Comparison of ENCODE assay signal across 1 cellular context in the genomic region with DNA sequence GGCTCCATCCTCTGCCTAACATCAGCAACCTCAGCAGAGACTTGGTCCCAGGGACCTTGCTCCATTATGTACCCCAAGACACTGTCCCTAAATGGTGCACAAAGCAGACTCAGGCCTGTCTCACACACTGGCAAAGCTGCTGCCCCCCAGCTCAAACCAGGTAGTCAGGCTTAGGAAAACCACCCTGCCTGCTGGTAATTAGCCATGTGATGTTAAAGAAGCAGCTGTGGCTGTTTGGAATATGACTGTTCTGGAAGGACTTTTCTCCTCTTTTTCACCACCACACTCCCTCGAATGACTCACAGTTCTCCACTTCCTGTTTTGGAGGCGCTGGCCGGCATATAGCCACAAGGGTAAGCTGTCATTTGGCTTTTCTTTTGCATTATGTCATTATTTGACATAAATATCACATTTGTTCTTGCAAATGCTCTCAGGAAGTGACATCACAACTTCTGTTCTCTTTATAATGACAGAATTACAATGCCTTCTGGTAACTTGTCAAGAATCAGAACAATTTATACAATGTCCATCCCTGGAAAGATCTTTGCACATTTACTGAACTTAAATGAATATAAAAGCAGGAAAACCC.
A peak's percentile ranks its signal among the peaks of the same experiment; 100 is the strongest.
TF ChIP-seq lines count a peak whose summit lies in the region.

No MANE protein-coding gene starts in this region.

TF ChIP-seq in GM12878, 131 proteins besides CTCF, POLR2A, EP300 and RAD21 (continued from another document and continues in another):
- TF ChIP-seq, protein P1, sequence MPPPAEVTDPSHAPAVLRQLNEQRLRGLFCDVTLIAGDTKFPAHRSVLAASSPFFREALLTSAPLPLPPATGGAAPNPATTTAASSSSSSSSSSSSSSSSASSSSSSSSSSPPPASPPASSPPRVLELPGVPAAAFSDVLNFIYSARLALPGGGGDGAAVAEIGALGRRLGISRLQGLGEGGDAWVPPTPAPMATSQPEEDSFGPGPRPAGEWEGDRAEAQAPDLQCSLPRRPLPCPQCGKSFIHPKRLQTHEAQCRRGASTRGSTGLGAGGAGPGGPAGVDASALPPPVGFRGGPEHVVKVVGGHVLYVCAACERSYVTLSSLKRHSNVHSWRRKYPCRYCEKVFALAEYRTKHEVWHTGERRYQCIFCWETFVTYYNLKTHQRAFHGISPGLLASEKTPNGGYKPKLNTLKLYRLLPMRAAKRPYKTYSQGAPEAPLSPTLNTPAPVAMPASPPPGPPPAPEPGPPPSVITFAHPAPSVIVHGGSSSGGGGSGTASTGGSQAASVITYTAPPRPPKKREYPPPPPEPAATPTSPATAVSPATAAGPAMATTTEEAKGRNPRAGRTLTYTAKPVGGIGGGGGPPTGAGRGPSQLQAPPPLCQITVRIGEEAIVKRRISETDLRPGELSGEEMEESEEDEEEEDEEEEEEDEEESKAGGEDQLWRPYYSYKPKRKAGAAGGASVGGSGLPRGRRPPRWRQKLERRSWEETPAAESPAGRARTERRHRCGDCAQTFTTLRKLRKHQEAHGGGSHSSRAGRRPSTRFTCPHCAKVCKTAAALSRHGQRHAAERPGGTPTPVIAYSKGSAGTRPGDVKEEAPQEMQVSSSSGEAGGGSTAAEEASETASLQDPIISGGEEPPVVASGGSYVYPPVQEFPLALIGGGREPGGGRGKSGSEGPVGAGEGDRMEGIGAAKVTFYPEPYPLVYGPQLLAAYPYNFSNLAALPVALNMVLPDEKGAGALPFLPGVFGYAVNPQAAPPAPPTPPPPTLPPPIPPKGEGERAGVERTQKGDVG (CRISPR knock-in tag; IDR thresholded peaks at IDR 0.05), result no peak
- TF ChIP-seq NR2C1 (IDR thresholded peaks at IDR 0.05) (no peak), BCL11A (IDR thresholded peaks at IDR 0.05; ENCODE audit: low read depth, low read length) (peak; percentile 93), TBL1XR1 (IDR thresholded peaks at IDR 0.05; ENCODE audit: low read depth, low read length) (no peak), IKZF1 (conservative IDR thresholded peaks at IDR 0.05) (peak; percentile 97), NFIC (IDR thresholded peaks at IDR 0.05; ENCODE audit: low read depth, low read length) (peak; percentile 97), MEF2B (IDR thresholded peaks at IDR 0.05; ENCODE audit: partially characterized antibody, poor library complexity, severe bottlenecking) (peak; percentile 56), NRF1 (conservative IDR thresholded peaks at IDR 0.05; ENCODE audit: low read depth, low read length) (no peak), ASH2L (IDR thresholded peaks at IDR 0.05; ENCODE audit: borderline replicate concordance, low read depth) (no peak), FOXK2 (IDR thresholded peaks at IDR 0.05) (no peak), ZBED1 (IDR thresholded peaks at IDR 0.05; ENCODE audit: borderline replicate concordance) (peak; percentile 89; the same call in 1 of the 2 replicates), CBFB (IDR thresholded peaks at IDR 0.05; ENCODE audit: low read depth) (peak; percentile 23; the same call in 1 of the 2 replicates), ETV6 (conservative IDR thresholded peaks at IDR 0.05 in 1 of 2, IDR thresholded peaks at IDR 0.05 in 1 of 2; ENCODE audit: borderline replicate concordance in 1 of 2, low read depth in 1 of 2) (peak in 1 of 2 experiments; percentile 91; a peak in 2 of 4 replicates), PAX8 (IDR thresholded peaks at IDR 0.05) (no peak), PAX5 (IDR thresholded peaks at IDR 0.05; ENCODE audit: borderline replicate concordance, low read depth, low read length) (peak; percentile 50; the same call in 1 of the 2 replicates), ESRRA (IDR thresholded peaks at IDR 0.05; ENCODE audit: low read length) (no peak), POLR2AphosphoS5 (IDR thresholded peaks at IDR 0.05; ENCODE audit: low read length) (no peak), CHD2 (IDR thresholded peaks at IDR 0.05; ENCODE audit: borderline replicate concordance, low read depth, low read length) (no peak), EZH2 (IDR thresholded peaks at IDR 0.05; ENCODE audit: borderline replicate concordance, control insufficient read depth, low read depth, low read length) (no peak), RAD51 (IDR thresholded peaks at IDR 0.05) (peak; percentile 69; the same call in 1 of the 2 replicates), TCF7 (IDR thresholded peaks at IDR 0.05; ENCODE audit: borderline replicate concordance) (peak; percentile 41; the same call in 1 of the 2 replicates), JUNB (IDR thresholded peaks at IDR 0.05) (peak; percentile 95), SRF (IDR thresholded peaks at IDR 0.05; ENCODE audit: low read depth in 2 of 2, low read length in 2 of 2) (0 out of 4 replicates have a peak, but pooled peaks of 1 of the 2 experiments have one; percentile 15), SIN3A (IDR thresholded peaks at IDR 0.05; ENCODE audit: low read depth, low read length) (no peak), PML (IDR thresholded peaks at IDR 0.05; ENCODE audit: low read length) (no peak), ATF7 (IDR thresholded peaks at IDR 0.05; ENCODE audit: low read depth) (peak; percentile 99), KAT2A (conservative IDR thresholded peaks at IDR 0.05; ENCODE audit: control insufficient read depth, low read depth, low read length) (no peak), POLR2AphosphoS2 (IDR thresholded peaks at IDR 0.05; ENCODE audit: low read depth, low read length) (no peak), SUPT20H (IDR thresholded peaks at IDR 0.05; ENCODE audit: borderline replicate concordance, control insufficient read depth, low read depth, low read length) (no peak), RBBP5 (conservative IDR thresholded peaks at IDR 0.05) (no peak), LARP7 (IDR thresholded peaks at IDR 0.05) (no peak), HDAC2 (IDR thresholded peaks at IDR 0.05) (no peak), HCFC1 (IDR thresholded peaks at IDR 0.05; ENCODE audit: low read length) (no peak)
- TF ChIP-seq, protein P2, sequence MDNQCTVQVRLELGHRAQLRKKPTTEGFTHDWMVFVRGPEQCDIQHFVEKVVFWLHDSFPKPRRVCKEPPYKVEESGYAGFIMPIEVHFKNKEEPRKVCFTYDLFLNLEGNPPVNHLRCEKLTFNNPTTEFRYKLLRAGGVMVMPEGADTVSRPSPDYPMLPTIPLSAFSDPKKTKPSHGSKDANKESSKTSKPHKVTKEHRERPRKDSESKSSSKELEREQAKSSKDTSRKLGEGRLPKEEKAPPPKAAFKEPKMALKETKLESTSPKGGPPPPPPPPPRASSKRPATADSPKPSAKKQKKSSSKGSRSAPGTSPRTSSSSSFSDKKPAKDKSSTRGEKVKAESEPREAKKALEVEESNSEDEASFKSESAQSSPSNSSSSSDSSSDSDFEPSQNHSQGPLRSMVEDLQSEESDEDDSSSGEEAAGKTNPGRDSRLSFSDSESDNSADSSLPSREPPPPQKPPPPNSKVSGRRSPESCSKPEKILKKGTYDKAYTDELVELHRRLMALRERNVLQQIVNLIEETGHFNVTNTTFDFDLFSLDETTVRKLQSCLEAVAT (IDR thresholded peaks at IDR 0.05), result no peak
- TF ChIP-seq, protein P3, sequence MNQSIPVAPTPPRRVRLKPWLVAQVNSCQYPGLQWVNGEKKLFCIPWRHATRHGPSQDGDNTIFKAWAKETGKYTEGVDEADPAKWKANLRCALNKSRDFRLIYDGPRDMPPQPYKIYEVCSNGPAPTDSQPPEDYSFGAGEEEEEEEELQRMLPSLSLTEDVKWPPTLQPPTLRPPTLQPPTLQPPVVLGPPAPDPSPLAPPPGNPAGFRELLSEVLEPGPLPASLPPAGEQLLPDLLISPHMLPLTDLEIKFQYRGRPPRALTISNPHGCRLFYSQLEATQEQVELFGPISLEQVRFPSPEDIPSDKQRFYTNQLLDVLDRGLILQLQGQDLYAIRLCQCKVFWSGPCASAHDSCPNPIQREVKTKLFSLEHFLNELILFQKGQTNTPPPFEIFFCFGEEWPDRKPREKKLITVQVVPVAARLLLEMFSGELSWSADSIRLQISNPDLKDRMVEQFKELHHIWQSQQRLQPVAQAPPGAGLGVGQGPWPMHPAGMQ (IDR thresholded peaks at IDR 0.05; ENCODE audit: borderline replicate concordance), result no peak
- TF ChIP-seq, protein P4, sequence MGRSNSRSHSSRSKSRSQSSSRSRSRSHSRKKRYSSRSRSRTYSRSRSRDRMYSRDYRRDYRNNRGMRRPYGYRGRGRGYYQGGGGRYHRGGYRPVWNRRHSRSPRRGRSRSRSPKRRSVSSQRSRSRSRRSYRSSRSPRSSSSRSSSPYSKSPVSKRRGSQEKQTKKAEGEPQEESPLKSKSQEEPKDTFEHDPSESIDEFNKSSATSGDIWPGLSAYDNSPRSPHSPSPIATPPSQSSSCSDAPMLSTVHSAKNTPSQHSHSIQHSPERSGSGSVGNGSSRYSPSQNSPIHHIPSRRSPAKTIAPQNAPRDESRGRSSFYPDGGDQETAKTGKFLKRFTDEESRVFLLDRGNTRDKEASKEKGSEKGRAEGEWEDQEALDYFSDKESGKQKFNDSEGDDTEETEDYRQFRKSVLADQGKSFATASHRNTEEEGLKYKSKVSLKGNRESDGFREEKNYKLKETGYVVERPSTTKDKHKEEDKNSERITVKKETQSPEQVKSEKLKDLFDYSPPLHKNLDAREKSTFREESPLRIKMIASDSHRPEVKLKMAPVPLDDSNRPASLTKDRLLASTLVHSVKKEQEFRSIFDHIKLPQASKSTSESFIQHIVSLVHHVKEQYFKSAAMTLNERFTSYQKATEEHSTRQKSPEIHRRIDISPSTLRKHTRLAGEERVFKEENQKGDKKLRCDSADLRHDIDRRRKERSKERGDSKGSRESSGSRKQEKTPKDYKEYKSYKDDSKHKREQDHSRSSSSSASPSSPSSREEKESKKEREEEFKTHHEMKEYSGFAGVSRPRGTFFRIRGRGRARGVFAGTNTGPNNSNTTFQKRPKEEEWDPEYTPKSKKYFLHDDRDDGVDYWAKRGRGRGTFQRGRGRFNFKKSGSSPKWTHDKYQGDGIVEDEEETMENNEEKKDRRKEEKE (IDR thresholded peaks at IDR 0.05), result no peak
- TF ChIP-seq, protein P5, sequence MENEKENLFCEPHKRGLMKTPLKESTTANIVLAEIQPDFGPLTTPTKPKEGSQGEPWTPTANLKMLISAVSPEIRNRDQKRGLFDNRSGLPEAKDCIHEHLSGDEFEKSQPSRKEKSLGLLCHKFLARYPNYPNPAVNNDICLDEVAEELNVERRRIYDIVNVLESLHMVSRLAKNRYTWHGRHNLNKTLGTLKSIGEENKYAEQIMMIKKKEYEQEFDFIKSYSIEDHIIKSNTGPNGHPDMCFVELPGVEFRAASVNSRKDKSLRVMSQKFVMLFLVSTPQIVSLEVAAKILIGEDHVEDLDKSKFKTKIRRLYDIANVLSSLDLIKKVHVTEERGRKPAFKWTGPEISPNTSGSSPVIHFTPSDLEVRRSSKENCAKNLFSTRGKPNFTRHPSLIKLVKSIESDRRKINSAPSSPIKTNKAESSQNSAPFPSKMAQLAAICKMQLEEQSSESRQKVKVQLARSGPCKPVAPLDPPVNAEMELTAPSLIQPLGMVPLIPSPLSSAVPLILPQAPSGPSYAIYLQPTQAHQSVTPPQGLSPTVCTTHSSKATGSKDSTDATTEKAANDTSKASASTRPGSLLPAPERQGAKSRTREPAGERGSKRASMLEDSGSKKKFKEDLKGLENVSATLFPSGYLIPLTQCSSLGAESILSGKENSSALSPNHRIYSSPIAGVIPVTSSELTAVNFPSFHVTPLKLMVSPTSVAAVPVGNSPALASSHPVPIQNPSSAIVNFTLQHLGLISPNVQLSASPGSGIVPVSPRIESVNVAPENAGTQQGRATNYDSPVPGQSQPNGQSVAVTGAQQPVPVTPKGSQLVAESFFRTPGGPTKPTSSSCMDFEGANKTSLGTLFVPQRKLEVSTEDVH (IDR thresholded peaks at IDR 0.05; ENCODE audit: low read depth, partially characterized antibody), result no peak
- TF ChIP-seq, protein P6, sequence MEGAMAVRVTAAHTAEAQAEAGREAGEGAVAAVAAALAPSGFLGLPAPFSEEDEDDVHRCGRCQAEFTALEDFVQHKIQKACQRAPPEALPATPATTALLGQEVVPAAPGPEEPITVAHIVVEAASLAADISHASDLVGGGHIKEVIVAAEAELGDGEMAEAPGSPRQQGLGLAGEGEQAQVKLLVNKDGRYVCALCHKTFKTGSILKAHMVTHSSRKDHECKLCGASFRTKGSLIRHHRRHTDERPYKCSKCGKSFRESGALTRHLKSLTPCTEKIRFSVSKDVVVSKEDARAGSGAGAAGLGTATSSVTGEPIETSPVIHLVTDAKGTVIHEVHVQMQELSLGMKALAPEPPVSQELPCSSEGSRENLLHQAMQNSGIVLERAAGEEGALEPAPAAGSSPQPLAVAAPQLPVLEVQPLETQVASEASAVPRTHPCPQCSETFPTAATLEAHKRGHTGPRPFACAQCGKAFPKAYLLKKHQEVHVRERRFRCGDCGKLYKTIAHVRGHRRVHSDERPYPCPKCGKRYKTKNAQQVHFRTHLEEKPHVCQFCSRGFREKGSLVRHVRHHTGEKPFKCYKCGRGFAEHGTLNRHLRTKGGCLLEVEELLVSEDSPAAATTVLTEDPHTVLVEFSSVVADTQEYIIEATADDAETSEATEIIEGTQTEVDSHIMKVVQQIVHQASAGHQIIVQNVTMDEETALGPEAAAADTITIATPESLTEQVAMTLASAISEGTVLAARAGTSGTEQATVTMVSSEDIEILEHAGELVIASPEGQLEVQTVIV (IDR thresholded peaks at IDR 0.05; ENCODE audit: borderline replicate concordance, partially characterized antibody), result no peak
- TF ChIP-seq, protein P7, sequence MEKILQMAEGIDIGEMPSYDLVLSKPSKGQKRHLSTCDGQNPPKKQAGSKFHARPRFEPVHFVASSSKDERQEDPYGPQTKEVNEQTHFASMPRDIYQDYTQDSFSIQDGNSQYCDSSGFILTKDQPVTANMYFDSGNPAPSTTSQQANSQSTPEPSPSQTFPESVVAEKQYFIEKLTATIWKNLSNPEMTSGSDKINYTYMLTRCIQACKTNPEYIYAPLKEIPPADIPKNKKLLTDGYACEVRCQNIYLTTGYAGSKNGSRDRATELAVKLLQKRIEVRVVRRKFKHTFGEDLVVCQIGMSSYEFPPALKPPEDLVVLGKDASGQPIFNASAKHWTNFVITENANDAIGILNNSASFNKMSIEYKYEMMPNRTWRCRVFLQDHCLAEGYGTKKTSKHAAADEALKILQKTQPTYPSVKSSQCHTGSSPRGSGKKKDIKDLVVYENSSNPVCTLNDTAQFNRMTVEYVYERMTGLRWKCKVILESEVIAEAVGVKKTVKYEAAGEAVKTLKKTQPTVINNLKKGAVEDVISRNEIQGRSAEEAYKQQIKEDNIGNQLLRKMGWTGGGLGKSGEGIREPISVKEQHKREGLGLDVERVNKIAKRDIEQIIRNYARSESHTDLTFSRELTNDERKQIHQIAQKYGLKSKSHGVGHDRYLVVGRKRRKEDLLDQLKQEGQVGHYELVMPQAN (conservative IDR thresholded peaks at IDR 0.05), result 0 out of 2 replicates have a peak, but pooled peaks have one; percentile 29
